14 cellular contexts compared by ENCODE assay signal in genomic region chr17:82921426-82921825, GRCh38.
DNase-seq lines count a peak whose midpoint lies in the region; ATAC-seq, FAIRE-seq and TF ChIP-seq lines count a peak whose summit lies in the region.
"Had no signal": no experiment of that assay in that cellular context is flagged by ENCODE, and none has a peak within 500 bp of the region (broad histone marks: within the 10 kb centered on the region; RNA-seq: fewer than 3 reads in every experiment).

No MANE protein-coding gene starts in this region.

- WGBS in HepG2 (ENCODE audit: low lambda C conversion rate), result 95% methylated on average over 13 of the region's 13 CpGs
- WGBS in esophagus muscularis mucosa, result 90% methylated on average over 13 of the region's 13 CpGs

- H3K36me3 ChIP-seq in brain microvascular endothelial cell (replicated peaks) (peaks cover 3% of the 10 kb centered on the region), HepG2 (replicated peaks in 1 of 2; ENCODE audit: control insufficient read depth in 1 of 2, insufficient read depth in 2 of 2, low read length in 2 of 2) (peaks cover 9 to 15% of the 10 kb centered on the region in 2 experiments; a peak in 4 of 5 replicates), esophagus muscularis mucosa (peaks cover 12 to 69% (median 59%) of the 10 kb centered on the region in 4 donors)

- POLR2A ChIA-PET in HepG2 (lab: Yijun Ruan, JAX), result no interaction called here

- in situ Hi-C loops in brain microvascular endothelial cell (cut with HindIII; ENCODE audit: low pct_ligation_motif_present, low sequenced_read_pairs), result no loop called here
- in situ Hi-C loops in HepG2 (cut with HindIII; ENCODE audit: extremely low pct_ligation_motif_present, low pct_unique_long_range_greater_than_20kb), result no loop called here

- H3K4me1 ChIP-seq in HepG2 (ENCODE audit: insufficient read depth, low read length) (peaks cover 12% of the 10 kb centered on the region), esophagus muscularis mucosa (no peaks in the 10 kb centered on the region)

- ATAC-seq in Right ventricle myocardium superior (ENCODE audit: poor library complexity) (no peak), left cardiac atrium (no peak), HepG2 (no peak)
- ATAC-seq: HCT116 had no signal

- H3K27me3 ChIP-seq in brain microvascular endothelial cell (replicated peaks), result no peaks in the 10 kb centered on the region
- H3K27me3 ChIP-seq in HepG2 (ENCODE audit: control insufficient read depth in 1 of 2, insufficient read depth in 2 of 2, low read length in 2 of 2), result no peaks in the 10 kb centered on the region
- H3K27me3 ChIP-seq in esophagus muscularis mucosa, result no peaks in the 10 kb centered on the region

- intact Hi-C loops in Right ventricle myocardium superior (cut with DNase I) (no loop called here), left cardiac atrium (cut with DNase I) (no loop called here), HepG2 (cut with micrococcal nuclease; ENCODE audit: unreplicated experiment) (no loop called here), esophagus muscularis mucosa (cut with DNase I) (no loop called here)

- H3K79me2 ChIP-seq in HepG2 (ENCODE audit: insufficient read depth, low read length), result no peaks in the 10 kb centered on the region

- TF ChIP-seq POLR2A in HepG2 (IDR thresholded peaks at IDR 0.05; ENCODE audit: insufficient read depth in 1 of 2, low read depth in 2 of 2, low read length in 2 of 2) (no peak), GM12892 (IDR thresholded peaks at IDR 0.05; ENCODE audit: low read depth, low read length) (no peak), esophagus muscularis mucosa (IDR thresholded peaks at IDR 0.05; ENCODE audit: low read depth) (no peak)

- H3K27ac ChIP-seq in brain microvascular endothelial cell (no peak overlapping the region), HepG2 (ENCODE audit: extremely low read length, insufficient read depth, low read length) (no peak overlapping the region), esophagus muscularis mucosa (replicated peaks in 1 of 4) (no peak overlapping the region)

- no peak overlapping the region for H3K4me3 ChIP-seq in brain microvascular endothelial cell (ENCODE audit: low read depth, low read length)
- no peak overlapping the region for H3K4me3 ChIP-seq in HepG2 (replicated peaks in 1 of 3; ENCODE audit: insufficient read depth in 1 of 3, low read depth in 2 of 3, low read length in 3 of 3)
- H3K4me3 ChIP-seq in esophagus muscularis mucosa, result no peak overlapping the region

- H4K20me1 ChIP-seq in HepG2 (ENCODE audit: insufficient read depth, low read length), result no peaks in the 10 kb centered on the region

- peak; percentile 42 for DNase-seq in Right ventricle myocardium superior
- DNase-seq in left cardiac atrium, result no peak
- DNase-seq in brain microvascular endothelial cell, result peak; percentile 28
- no peak for DNase-seq in HepG2 (ENCODE audit: low spot score)
- DNase-seq in mesenteric fat pad (ENCODE audit: low spot score), result no peak
- no peak for DNase-seq in GM12892 (ENCODE audit: insufficient read length)
- no peak for DNase-seq in esophagus muscularis mucosa (ENCODE audit: extremely low spot score)
- DNase-seq: C1 segment of cervical spinal cord; CD4-positive, alpha-beta memory T cell; DND-41; GDM1 had no signal

- TF ChIP-seq RAD21 in HepG2 (CRISPR knock-in tag; IDR thresholded peaks at IDR 0.05), result no peak

- H3K9ac ChIP-seq in HepG2 (ENCODE audit: insufficient read depth, low read depth, low read length), result no peak overlapping the region

- FAIRE-seq in HepG2 (lab: Jason Lieb, UNC), result no peak
- FAIRE-seq in GM12892 (lab: Jason Lieb, UNC), result no peak
- FAIRE-seq: D721Med, H54 had no signal

- TF ChIP-seq CTCF in brain microvascular endothelial cell (IDR thresholded peaks at IDR 0.05; ENCODE audit: low read depth, low read length, missing control alignments) (no peak), HepG2 (CRISPR knock-in tag; IDR thresholded peaks at IDR 0.05) (no peak), esophagus muscularis mucosa (IDR thresholded peaks at IDR 0.05) (no peak)

- TF ChIP-seq EP300 in HepG2 (IDR thresholded peaks at IDR 0.05; ENCODE audit: low read depth in 2 of 2, low read length in 2 of 2) (no peak), HepG2 (CRISPR knock-in tag; IDR thresholded peaks at IDR 0.05; ENCODE audit: borderline replicate concordance) (no peak), esophagus muscularis mucosa (IDR thresholded peaks at IDR 0.05) (no peak)

- no peaks in the 10 kb centered on the region for H3K9me3 ChIP-seq in HepG2 (ENCODE audit: low read length)
- no peaks in the 10 kb centered on the region for H3K9me3 ChIP-seq in esophagus muscularis mucosa

- BruUV-seq in HepG2 (replicated peaks; lab: Mats Ljungman, UMichigan), result no TSS peak

- CTCF ChIA-PET in HepG2 (lab: Yijun Ruan, JAX; ENCODE audit: low intra/inter-chr PET ratio, low total read pairs), result no interaction called here

- H3K4me2 ChIP-seq in HepG2 (ENCODE audit: low read depth, low read length), result no peak overlapping the region

- no peak overlapping the region for H2AFZ ChIP-seq in HepG2 (ENCODE audit: low read length)

TF ChIP-seq in HepG2, 621 proteins besides CTCF, POLR2A, EP300 and RAD21:
- TF ChIP-seq SNAPC2 (CRISPR knock-in tag; IDR thresholded peaks at IDR 0.05) (no peak), ZBTB33 (CRISPR knock-in tag; IDR thresholded peaks at IDR 0.05) (peak; percentile 34; the same call in 1 of the 2 replicates)

Comparison
In these comparisons a context has a peak if more than half of its experiments do, and no peak if none do; other contexts are left out.
1. DNase-seq: peak in Right ventricle myocardium superior (single experiment) and brain microvascular endothelial cell (single experiment); none in left cardiac atrium (single experiment), HepG2 (single experiment), mesenteric fat pad (single experiment), GM12892 (single experiment) and esophagus muscularis mucosa (single experiment).